In the genomic region with DNA sequence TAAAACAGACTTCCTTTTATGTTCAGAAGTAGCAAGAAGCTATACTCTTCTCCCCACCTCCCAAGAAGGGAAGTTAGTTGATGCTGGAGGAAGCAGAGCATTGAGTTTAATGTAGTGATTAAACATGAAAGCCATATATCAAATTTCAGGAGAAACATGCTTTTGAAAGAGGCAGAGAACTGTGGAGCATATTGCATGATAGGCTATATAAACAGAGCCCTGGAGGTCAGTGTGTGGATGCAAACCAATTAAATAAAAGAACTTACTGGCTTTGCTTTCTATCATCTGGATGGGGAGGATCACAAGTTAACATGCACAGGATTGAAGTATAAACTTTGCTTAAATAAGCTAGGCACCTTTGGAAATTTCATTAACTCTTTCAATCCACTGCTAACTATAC, we compare ENCODE assay signal across 25 cellular contexts.
"Had no signal": no experiment of that assay in that cellular context is flagged by ENCODE, and none has a peak within 500 bp of the region (broad histone marks: within the 10 kb centered on the region; RNA-seq: fewer than 3 reads in every experiment).

No MANE protein-coding gene starts in this region.

- H3K27ac Mint-ChIP-seq: activated CD8-positive, alpha-beta memory T cell treated with anti-CD3 and anti-CD28 coated beads, Interleukin-2, amount 10 ng/mL, durations not matched to agents 7 days and 5 days; activated naive CD4-positive, alpha-beta T cell treated with anti-CD3 and anti-CD28 coated beads, Interleukin-2, amount 50 U/mL, for 72 hours; activated naive CD8-positive, alpha-beta T cell treated with anti-CD3 and anti-CD28 coated beads, Interleukin-2, amount 50 U/mL, for 24 hours; T-helper 1 cell treated with Interleukin-12 subunit alpha and Interleukin-12 subunit beta and Interleukin-4 antibody, amounts not matched to agents 30 μg/mL and 1 μg/mL, for 36 hours had no signal

- H3K27me3 Mint-ChIP-seq: activated naive CD8-positive, alpha-beta T cell treated with anti-CD3 and anti-CD28 coated beads, Interleukin-2, amount 50 U/mL, for 24 hours; brain; central memory CD8-positive, alpha-beta T cell had no signal

- H3K4me1 ChIP-seq: Peyer's patch, SJCRH30 had no signal

- H3K4me1 Mint-ChIP-seq: activated CD8-positive, alpha-beta memory T cell treated with anti-CD3 and anti-CD28 coated beads, Interleukin-2, amount 10 ng/mL, durations not matched to agents 7 days and 5 days; activated naive CD8-positive, alpha-beta T cell treated with anti-CD3 and anti-CD28 coated beads, Interleukin-2, amount 50 U/mL, for 24 hours; brain; central memory CD8-positive, alpha-beta T cell had no signal

- H3K27me3 ChIP-seq: Peyer's patch, SJCRH30 had no signal

- ATAC-seq: activated CD8-positive, alpha-beta memory T cell treated with anti-CD3 and anti-CD28 coated beads, Interleukin-2, amount 10 ng/mL, durations not matched to agents 7 days and 5 days; activated naive CD4-positive, alpha-beta T cell treated with anti-CD3 and anti-CD28 coated beads, Interleukin-2, amount 50 U/mL, for 72 hours; activated naive CD8-positive, alpha-beta T cell treated with anti-CD3 and anti-CD28 coated beads, Interleukin-2, amount 50 U/mL, for 24 hours; activated T-cell treated with anti-CD3 and anti-CD28 coated beads, Interleukin-2, amount 50 U/mL, for 4 hours had no signal

- H3K27ac ChIP-seq: Peyer's patch, RWPE1, SJCRH30 had no signal

- H3K36me3 Mint-ChIP-seq: activated CD8-positive, alpha-beta memory T cell treated with anti-CD3 and anti-CD28 coated beads, Interleukin-2, amount 10 ng/mL, durations not matched to agents 7 days and 5 days; activated naive CD4-positive, alpha-beta T cell treated with anti-CD3 and anti-CD28 coated beads, Interleukin-2, amount 50 U/mL, for 72 hours; brain had no signal

- H3K9me3 ChIP-seq: Peyer's patch, SJCRH30 had no signal

- H3K4me3 ChIP-seq: Peyer's patch, SJCRH30 had no signal

- H3K4me3 Mint-ChIP-seq: activated CD8-positive, alpha-beta memory T cell treated with anti-CD3 and anti-CD28 coated beads, Interleukin-2, amount 10 ng/mL, durations not matched to agents 7 days and 5 days; activated naive CD8-positive, alpha-beta T cell treated with anti-CD3 and anti-CD28 coated beads, Interleukin-2, amount 50 U/mL, for 24 hours; activated T-cell treated with anti-CD3 and anti-CD28 coated beads, Interleukin-2, amount 50 U/mL, for 4 hours; central memory CD8-positive, alpha-beta T cell; T-helper 1 cell treated with Interleukin-12 subunit alpha and Interleukin-12 subunit beta and Interleukin-4 antibody, amounts not matched to agents 30 μg/mL and 1 μg/mL, for 36 hours had no signal

- H3K9me3 Mint-ChIP-seq: activated naive CD4-positive, alpha-beta T cell treated with anti-CD3 and anti-CD28 coated beads, Interleukin-2, amount 50 U/mL, for 72 hours; activated naive CD8-positive, alpha-beta T cell treated with anti-CD3 and anti-CD28 coated beads, Interleukin-2, amount 50 U/mL, for 24 hours; activated T-cell treated with anti-CD3 and anti-CD28 coated beads, Interleukin-2, amount 50 U/mL, for 4 hours; brain; central memory CD8-positive, alpha-beta T cell; T-helper 1 cell treated with Interleukin-12 subunit alpha and Interleukin-12 subunit beta and Interleukin-4 antibody, amounts not matched to agents 30 μg/mL and 1 μg/mL, for 36 hours had no signal

- H3K36me3 ChIP-seq: Peyer's patch, SJCRH30 had no signal

- DNase-seq: activated CD4-positive, alpha-beta T cell treated with anti-CD3 and anti-CD28 coated beads for 48 hours; activated CD4-positive, alpha-beta T cell treated with anti-CD3 and anti-CD28 coated beads, Interleukin-2, amount 50 U/mL, for 4 hours; activated CD4-positive, CD25-positive, alpha-beta regulatory T cell treated with anti-CD3 and anti-CD28 coated beads, Interleukin-2, amount 50 U/mL, for 72 hours; activated CD8-positive, alpha-beta memory T cell treated with anti-CD3 and anti-CD28 coated beads, Interleukin-2, amount 10 ng/mL, durations not matched to agents 7 days and 5 days; activated effector memory CD4-positive, alpha-beta T cell treated with anti-CD3 and anti-CD28 coated beads, Interleukin-2, amount 50 U/mL, for 16 hours; activated naive CD4-positive, alpha-beta T cell treated with Interleukin-2 at 50 U/mL for 16 hours; activated naive CD8-positive, alpha-beta T cell treated with anti-CD3 and anti-CD28 coated beads, Interleukin-2, amount 50 U/mL, for 24 hours; activated T-cell treated with anti-CD3 and anti-CD28 coated beads, Interleukin-2, amount 50 U/mL, for 4 hours; amygdala; KG1; NCI-H1048; NCI-H1417; NCI-H1930; NCI-H2107; NCI-H510A treated with DMSO at 0.1 percent for 48 hours; NCI-H69; NK-92 treated with Interleukin-12 subunit alpha and Interleukin-12 subunit beta, amount 100 ng/mL, for 24 hours; Peyer's patch; Right ventricle myocardium superior; SJCRH30 had no signal
